9 cellular contexts compared by ENCODE assay signal in the genomic region with DNA sequence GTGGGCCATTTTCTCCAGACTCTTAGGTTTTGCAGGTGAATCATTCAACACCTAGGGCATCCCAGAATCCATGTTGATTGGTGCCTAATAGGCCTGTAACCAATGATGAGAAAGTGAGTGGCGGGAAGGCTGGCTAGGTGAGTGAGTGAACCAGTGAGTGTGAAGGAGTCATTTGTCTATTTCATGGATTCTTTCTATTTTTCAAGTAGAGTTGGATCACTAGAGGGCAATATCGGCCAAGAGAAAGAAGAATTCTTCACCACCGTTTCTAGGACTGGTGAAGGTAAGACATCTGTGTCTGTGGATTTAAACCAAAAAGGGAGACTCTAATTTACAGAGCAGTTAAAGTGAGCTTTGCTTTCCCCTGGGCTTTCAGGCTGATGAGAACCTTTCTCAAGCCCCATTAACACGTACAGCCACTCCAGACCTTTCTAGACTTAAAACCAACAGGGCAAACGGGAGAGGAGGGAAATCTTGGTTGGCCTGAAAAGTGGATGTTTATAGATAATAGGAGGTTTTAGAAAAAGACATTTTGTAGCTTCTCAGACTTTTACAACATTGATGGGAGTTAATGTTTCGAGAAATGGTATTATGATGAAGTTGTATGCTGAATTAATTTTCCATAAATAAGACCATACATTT.
DNase-seq lines count a peak whose midpoint lies in the region; ATAC-seq and TF ChIP-seq lines count a peak whose summit lies in the region.
"Had no signal": no experiment of that assay in that cellular context is flagged by ENCODE, and none has a peak within 500 bp of the region (broad histone marks: within the 10 kb centered on the region; RNA-seq: fewer than 3 reads in every experiment).

No MANE protein-coding gene starts in this region.

- H2BK15ac ChIP-seq in H9 (ENCODE audit: low read depth, low read length): no peak overlapping the region

- TF ChIP-seq CTCF in H9 (conservative IDR thresholded peaks at IDR 0.05) (peak; percentile 64; the same call in 2 of the 3 replicates), chondrocyte (IDR thresholded peaks at IDR 0.05) (peak; percentile 86), suprapubic skin (IDR thresholded peaks at IDR 0.05) (peak in 1 of 2 donors; percentile 14)

- H3K9ac ChIP-seq in H9 (ENCODE audit: extremely low read depth, insufficient read length, low read length): no peak overlapping the region
- H3K9ac ChIP-seq: BLaER1 had no signal

- H3K23ac ChIP-seq in H9 (ENCODE audit: insufficient read length, low read depth, low read length): no peak overlapping the region

- H3K4me3 ChIP-seq in suprapubic skin: no peak overlapping the region
- H3K4me3 ChIP-seq: BLaER1 had no signal

- no CpG with 5 or more reads among the region's 6 CpGs for whole genome bisulfite sequencing in H9 (ENCODE audit: extremely low coverage, insufficient read length, low lambda C conversion rate)
- WGBS in suprapubic skin: 58% methylated on average over 6 of the region's 6 CpGs

- no peaks in the 10 kb centered on the region for H4K20me1 ChIP-seq in H9 (ENCODE audit: control insufficient read depth, insufficient read depth, insufficient read length)
- H4K20me1 ChIP-seq: BLaER1 had no signal

- no peaks in the 10 kb centered on the region for H3K36me3 ChIP-seq in suprapubic skin
- H3K36me3 ChIP-seq: BLaER1 had no signal

- H3K56ac ChIP-seq in H9 (ENCODE audit: insufficient read length, low read depth, low read length): no peak overlapping the region

- no peaks in the 10 kb centered on the region; a peak in 1 of 5 replicates for H3K9me3 Mint-ChIP-seq in H9
- H3K9me3 Mint-ChIP-seq in chondrocyte (ENCODE audit: low read depth): no peaks in the 10 kb centered on the region

- no peak overlapping the region for H3K14ac ChIP-seq in H9 (ENCODE audit: insufficient read depth, low read length)

- H2BK5ac ChIP-seq in H9 (ENCODE audit: insufficient read length, low read length): no peak overlapping the region

- H3K4me1 ChIP-seq in H9 (ENCODE audit: insufficient read depth, low read length): no peaks in the 10 kb centered on the region
- H3K4me1 ChIP-seq in suprapubic skin: no peaks in the 10 kb centered on the region

- no peaks in the 10 kb centered on the region for H3K79me1 ChIP-seq in H9 (ENCODE audit: insufficient read depth, low read depth, low read length, poor library complexity, severe bottlenecking)

- H3K27me3 Mint-ChIP-seq in H9 (ENCODE audit: low read depth): peaks cover 3% of the 10 kb centered on the region; the same call in 1 of the 2 replicates
- peaks cover 30% of the 10 kb centered on the region for H3K27me3 Mint-ChIP-seq in chondrocyte (ENCODE audit: low read depth)

- H2AFZ ChIP-seq in H9 (ENCODE audit: low read length): no peak overlapping the region

- H3K4ac ChIP-seq in H9 (ENCODE audit: low read depth, low read length): no peak overlapping the region

- H2AK5ac ChIP-seq in H9 (ENCODE audit: insufficient read length, low read length): no peak overlapping the region

- H3K4me1 Mint-ChIP-seq in H9: peaks cover 12 to 21% of the 10 kb centered on the region in 2 experiments
- H3K4me1 Mint-ChIP-seq in chondrocyte (ENCODE audit: low read depth): no peaks in the 10 kb centered on the region

- H3K23me2 ChIP-seq in H9 (ENCODE audit: insufficient read length, low read depth, low read length, poor library complexity, severe bottlenecking): no peaks in the 10 kb centered on the region

- H3K36me3 Mint-ChIP-seq in H9 (ENCODE audit: insufficient read depth in 1 of 3, low read depth in 3 of 3) (no peaks in the 10 kb centered on the region; a peak in 1 of 7 replicates), chondrocyte (ENCODE audit: low read depth) (no peaks in the 10 kb centered on the region)

- no peaks in the 10 kb centered on the region for H3K79me2 ChIP-seq in H9 (ENCODE audit: insufficient read depth, low read length)

- no peak overlapping the region for H4K91ac ChIP-seq in H9 (ENCODE audit: insufficient read length, low read depth, low read length)

- no peak overlapping the region for H3K18ac ChIP-seq in H9 (ENCODE audit: insufficient read length, low read depth, low read length)

- H3K9me3 ChIP-seq in H9 (ENCODE audit: control insufficient read depth, low read depth, low read length): no peaks in the 10 kb centered on the region
- H3K9me3 ChIP-seq in suprapubic skin: no peaks in the 10 kb centered on the region
- H3K9me3 ChIP-seq: BLaER1 had no signal

- H2BK20ac ChIP-seq in H9 (ENCODE audit: low read depth, low read length, poor library complexity, severe bottlenecking): no peak overlapping the region

- H3K4me2 ChIP-seq in H9 (ENCODE audit: insufficient read depth, insufficient read length, low read length): no peak overlapping the region
- H3K4me2 ChIP-seq: BLaER1 had no signal

- ATAC-seq in GM18505 (IDR thresholded peaks at IDR 0.05; ENCODE audit: unreplicated experiment): no peak

- H3K27ac ChIP-seq in H9 (ENCODE audit: insufficient read length, low read depth, low read length): no peak overlapping the region
- no peak overlapping the region for H3K27ac ChIP-seq in suprapubic skin
- H3K27ac ChIP-seq: BLaER1 had no signal

- no peak for TF ChIP-seq EP300 in suprapubic skin (IDR thresholded peaks at IDR 0.05)

- H2BK120ac ChIP-seq in H9 (ENCODE audit: low read depth, low read length, poor library complexity, severe bottlenecking): no peak overlapping the region

- H3K4me3 Mint-ChIP-seq in H9 (no peak overlapping the region), chondrocyte (ENCODE audit: unreplicated experiment) (no peak overlapping the region)

- H4K5ac ChIP-seq in H9 (ENCODE audit: insufficient read length, low read depth, low read length): no peak overlapping the region

- no peak for TF ChIP-seq POLR2A in suprapubic skin (IDR thresholded peaks at IDR 0.05)
- TF ChIP-seq POLR2A in GM18505 (IDR thresholded peaks at IDR 0.05; ENCODE audit: borderline replicate concordance, extremely low read depth, insufficient read depth, insufficient read length): no peak

- no peak overlapping the region for H4K8ac ChIP-seq in H9 (replicated peaks; ENCODE audit: insufficient read length, low read depth, low read length)

- no peak overlapping the region for H3T11ph ChIP-seq in H9 (ENCODE audit: low read length)

- DNase-seq in NCI-H1105 treated with DMSO at 0.1 percent for 48 hours (lab: John Stamatoyannopoulos, UW): peak; percentile 10
- no peak for DNase-seq in NCI-H1105 (lab: John Stamatoyannopoulos, UW)
- DNase-seq in H9: peak; percentile 30
- peak; percentile 74 for DNase-seq in NCI-H82 (lab: John Stamatoyannopoulos, UW)
- DNase-seq in chondrocyte (ENCODE audit: low spot score): no peak
- DNase-seq in myocyte (ENCODE audit: low read depth): peak; percentile 69
- DNase-seq in suprapubic skin (ENCODE audit: low spot score in 2 of 2): no peak

- H2BK12ac ChIP-seq in H9 (ENCODE audit: insufficient read length, low read depth, low read length): no peak overlapping the region

- peak overlapping the region in 1 of 3 experiments; percentile 30; a peak in 1 of 7 replicates for H3K27ac Mint-ChIP-seq in H9
- no peak overlapping the region for H3K27ac Mint-ChIP-seq in chondrocyte (ENCODE audit: unreplicated experiment)

- H3K27me3 ChIP-seq in H9 (ENCODE audit: insufficient read depth, low read length): no peaks in the 10 kb centered on the region
- H3K27me3 ChIP-seq in suprapubic skin: no peaks in the 10 kb centered on the region
- H3K27me3 ChIP-seq: BLaER1 had no signal

Comparison
In these comparisons a context has a peak if more than half of its experiments do, and no peak if none do; other contexts are left out.
1. DNase-seq: peak in NCI-H1105 treated with DMSO at 0.1 percent for 48 hours (single experiment), H9 (single experiment), NCI-H82 (single experiment) and myocyte (single experiment); none in NCI-H1105 (single experiment), chondrocyte (single experiment) and suprapubic skin (0 of 2).